ENCODE assay signal across 1 cellular context in genomic region chr2:229922449-229923386, GRCh38.
TF ChIP-seq lines count a peak whose summit lies in the region.

FBXO36 (plus strand) TSS chr2:229922503; CDS start chr2:229922514, 11 bp downstream.

TF ChIP-seq in HepG2, 621 proteins besides CTCF, POLR2A, EP300 and RAD21 (continued from another document):
- TF ChIP-seq ZNF512 (CRISPR knock-in tag; IDR thresholded peaks at IDR 0.05) = 0 out of 2 replicates have a peak, but pooled peaks have one; percentile 29
- TF ChIP-seq ZNF224 (CRISPR knock-in tag; IDR thresholded peaks at IDR 0.05) = 0 out of 2 replicates have a peak, but pooled peaks have one; percentile 67
- 0 out of 2 replicates have a peak, but pooled peaks have one; percentile 11 for TF ChIP-seq NAIF1 (CRISPR knock-in tag; IDR thresholded peaks at IDR 0.05; ENCODE audit: borderline replicate concordance)
- peak; percentile 44; the same call in 1 of the 2 replicates for TF ChIP-seq ZNF598 (CRISPR knock-in tag; IDR thresholded peaks at IDR 0.05; ENCODE audit: borderline replicate concordance)
- no peak for TF ChIP-seq TIGD3 (CRISPR knock-in tag; IDR thresholded peaks at IDR 0.05; ENCODE audit: borderline replicate concordance)
- 0 out of 2 replicates have a peak, but pooled peaks have one; percentile 3 for TF ChIP-seq ZMAT3 (CRISPR knock-in tag; conservative IDR thresholded peaks at IDR 0.05)
- 0 out of 2 replicates have a peak, but pooled peaks have one; percentile 21 for TF ChIP-seq ZFP36L1 (CRISPR knock-in tag; IDR thresholded peaks at IDR 0.05)
- peak; percentile 26; the same call in 1 of the 2 replicates for TF ChIP-seq HNF1B (CRISPR knock-in tag; IDR thresholded peaks at IDR 0.05)
- TF ChIP-seq NRL (CRISPR knock-in tag; IDR thresholded peaks at IDR 0.05; ENCODE audit: borderline replicate concordance) = peak; percentile 51
- peak; percentile 58; the same call in 1 of the 2 replicates for TF ChIP-seq ZNF430 (CRISPR knock-in tag; IDR thresholded peaks at IDR 0.05)
- no peak for TF ChIP-seq SCMH1 (CRISPR knock-in tag; IDR thresholded peaks at IDR 0.05; ENCODE audit: borderline replicate concordance)
- peak; percentile 90 for TF ChIP-seq ZNF687 (CRISPR knock-in tag; IDR thresholded peaks at IDR 0.05)
- TF ChIP-seq CREM (IDR thresholded peaks at IDR 0.05) = no peak
- TF ChIP-seq CREM (CRISPR knock-in tag; IDR thresholded peaks at IDR 0.05) = no peak
- peak; percentile 51; the same call in 1 of the 2 replicates for TF ChIP-seq ZNF121 (CRISPR knock-in tag; IDR thresholded peaks at IDR 0.05)
- TF ChIP-seq MTF2 (CRISPR knock-in tag; IDR thresholded peaks at IDR 0.05; ENCODE audit: borderline replicate concordance) = 0 out of 2 replicates have a peak, but pooled peaks have one; percentile 86
- 0 out of 2 replicates have a peak, but pooled peaks have one; percentile 7 for TF ChIP-seq ZNF556 (CRISPR knock-in tag; IDR thresholded peaks at IDR 0.05; ENCODE audit: borderline replicate concordance)
- TF ChIP-seq DNMT3B (CRISPR knock-in tag; conservative IDR thresholded peaks at IDR 0.05) = no peak
- peak; percentile 53 for TF ChIP-seq HNRNPLL (IDR thresholded peaks at IDR 0.05; ENCODE audit: low read depth, low read length, poor library complexity, severe bottlenecking)
- TF ChIP-seq SPEN (CRISPR knock-in tag; IDR thresholded peaks at IDR 0.05; ENCODE audit: low read depth) = peak; percentile 71
- TF ChIP-seq MAFF (IDR thresholded peaks at IDR 0.05; ENCODE audit: low read depth, low read length) = no peak
- TF ChIP-seq ASH2L (IDR thresholded peaks at IDR 0.05; ENCODE audit: insufficient read length, low read depth, low read length) = peak; percentile 99
- peak; percentile 64 for TF ChIP-seq ZSCAN31 (CRISPR knock-in tag; IDR thresholded peaks at IDR 0.05; ENCODE audit: low read depth)
- peak; percentile 78; the same call in 1 of the 2 replicates for TF ChIP-seq IRX3 (CRISPR knock-in tag; IDR thresholded peaks at IDR 0.05; ENCODE audit: borderline replicate concordance, low read depth)
- TF ChIP-seq PRDM15 (CRISPR knock-in tag; IDR thresholded peaks at IDR 0.05) = peak; percentile 96
- no peak for TF ChIP-seq RELA (CRISPR knock-in tag; IDR thresholded peaks at IDR 0.05)
- TF ChIP-seq ZNF710 (CRISPR knock-in tag; IDR thresholded peaks at IDR 0.05; ENCODE audit: borderline replicate concordance) = 0 out of 2 replicates have a peak, but pooled peaks have one; percentile 31
- no peak for TF ChIP-seq TFAP4 (IDR thresholded peaks at IDR 0.05; ENCODE audit: borderline replicate concordance, low read depth)
- peak; percentile 92 for TF ChIP-seq ZNF773 (CRISPR knock-in tag; IDR thresholded peaks at IDR 0.05; ENCODE audit: borderline replicate concordance)
- TF ChIP-seq ELF1 (CRISPR knock-in tag; IDR thresholded peaks at IDR 0.05) = no peak
- TF ChIP-seq CHD4 (IDR thresholded peaks at IDR 0.05; ENCODE audit: borderline replicate concordance, low read length) = no peak
TF ChIP-seq in HepG2: peak in this region for 202.
